Comparison of ENCODE assay signal across 8 cellular contexts in the genomic region with DNA sequence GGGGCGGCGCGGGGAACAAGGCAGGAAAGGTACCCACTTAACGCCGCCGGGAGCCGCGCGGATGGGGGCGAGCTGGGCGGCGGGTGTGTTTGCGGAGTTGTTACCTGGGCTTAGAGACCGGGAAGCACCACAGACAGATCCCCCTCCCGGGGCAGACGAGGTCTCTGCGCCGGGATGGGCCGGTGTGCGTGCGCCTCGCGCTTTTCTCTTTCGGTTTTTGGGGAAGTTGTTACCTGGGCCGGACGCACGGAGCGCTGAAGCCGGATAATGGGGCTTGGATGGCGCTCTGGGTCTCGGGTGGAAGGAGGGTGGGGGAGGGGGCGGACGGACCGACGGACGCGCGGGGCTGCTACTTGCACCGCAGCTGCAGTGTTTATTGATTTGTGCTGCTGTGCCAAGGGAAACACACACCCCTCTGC. TPM values are rescaled to one million over a fixed set of nuclear protein-coding genes. Genes with fewer than 3 reads are reported as not detected.
A peak's percentile ranks its signal among the peaks of the same experiment; 100 is the strongest.
DNase-seq lines count a peak whose midpoint lies in the region; ATAC-seq, FAIRE-seq and TF ChIP-seq lines count a peak whose summit lies in the region.

No MANE protein-coding gene starts in this region.

- peak overlapping the region; percentile 96 for H3K27ac Mint-ChIP-seq in CD8-positive, alpha-beta T cell

- no peaks in the 10 kb centered on the region for H3K27me3 ChIP-seq in CD8-positive, alpha-beta T cell (ENCODE audit: insufficient read depth, low read length)
- H3K27me3 ChIP-seq in Karpas-422 (ENCODE audit: low read length) (no peaks in the 10 kb centered on the region), endothelial cell of umbilical vein (ENCODE audit: control insufficient read depth in 2 of 2, insufficient read depth in 2 of 2, low read length in 2 of 2) (no peaks in the 10 kb centered on the region), muscle layer of duodenum (ENCODE audit: low read depth, low read length) (no peaks in the 10 kb centered on the region), subcutaneous abdominal adipose tissue (ENCODE audit: control insufficient read depth in 5 of 5, insufficient read depth in 4 of 5, low read length in 5 of 5) (no peaks in the 10 kb centered on the region)

- peak overlapping the region; percentile 95 for H3K4me3 ChIP-seq in CD8-positive, alpha-beta T cell (ENCODE audit: low read depth, low read length)
- H3K4me3 ChIP-seq in Karpas-422 (ENCODE audit: low read length) (peak overlapping the region; percentile 94), endothelial cell of umbilical vein (replicated peaks in 1 of 3; ENCODE audit: insufficient read depth in 1 of 3, low read depth in 1 of 3, low read length in 3 of 3) (peak overlapping the region; percentile 88 to 96 (median 94)), muscle layer of duodenum (ENCODE audit: low read depth in 1 of 2, low read length in 2 of 2) (peak overlapping the region; percentile 90 to 96), subcutaneous abdominal adipose tissue (ENCODE audit: low read depth in 1 of 5, low read length in 5 of 5) (peak overlapping the region; percentile 86 to 98 (median 92))

- H2AFZ ChIP-seq in Karpas-422 (ENCODE audit: low read length) (peak overlapping the region; percentile 63; the same call in 1 of the 2 replicates), endothelial cell of umbilical vein (ENCODE audit: low read depth, low read length) (no peak overlapping the region)

- H3K4me2 ChIP-seq in Karpas-422 (ENCODE audit: low read depth, low read length, poor library complexity, severe bottlenecking) (peak overlapping the region; percentile 89), endothelial cell of umbilical vein (ENCODE audit: insufficient read depth, low read length) (peak overlapping the region; percentile 99)

- BruUV-seq in endothelial cell of umbilical vein (replicated peaks; lab: Mats Ljungman, UMichigan) = no TSS peak

- peak overlapping the region; percentile 90 for H3K27ac ChIP-seq in CD8-positive, alpha-beta T cell (ENCODE audit: low read depth, low read length)
- H3K27ac ChIP-seq in Karpas-422 (ENCODE audit: low read length) (peak overlapping the region; percentile 80), endothelial cell of umbilical vein (ENCODE audit: insufficient read depth, low read depth, low read length) (peak overlapping the region; percentile 89), muscle layer of duodenum (ENCODE audit: low read length) (peak overlapping the region; percentile 85), subcutaneous abdominal adipose tissue (ENCODE audit: low read depth, low read length) (peak overlapping the region; percentile 71)

- peak; percentile 2 for ATAC-seq in CD8-positive, alpha-beta T cell
- peak; percentile 25 for ATAC-seq in GM21381 (IDR thresholded peaks at IDR 0.05; ENCODE audit: unreplicated experiment)

- peaks cover 34% of the 10 kb centered on the region for H3K4me1 ChIP-seq in CD8-positive, alpha-beta T cell (ENCODE audit: insufficient read depth, low read length)
- H3K4me1 ChIP-seq in Karpas-422 (ENCODE audit: low read length) (peaks cover 51% of the 10 kb centered on the region), endothelial cell of umbilical vein (ENCODE audit: control insufficient read depth, extremely low read depth, insufficient read depth, low read length) (peaks cover 57% of the 10 kb centered on the region), muscle layer of duodenum (ENCODE audit: control insufficient read depth in 1 of 2, insufficient read depth in 2 of 2, low read length in 2 of 2) (peaks cover 0 to 20% of the 10 kb centered on the region in 2 donors), subcutaneous abdominal adipose tissue (ENCODE audit: control insufficient read depth in 5 of 5, insufficient read depth in 5 of 5, low read length in 5 of 5) (peaks cover 0 to 39% (median 37%) of the 10 kb centered on the region in 5 donors)

- FAIRE-seq in endothelial cell of umbilical vein (lab: Jason Lieb, UNC) = no peak

- no peak for TF ChIP-seq POLR2A in endothelial cell of umbilical vein (IDR thresholded peaks at IDR 0.05; ENCODE audit: low read depth, low read length)

- TF ChIP-seq CTCF in CD8-positive, alpha-beta T cell (IDR thresholded peaks at IDR 0.05) = no peak
- TF ChIP-seq CTCF in endothelial cell of umbilical vein (IDR thresholded peaks at IDR 0.05; ENCODE audit: extremely low read depth in 1 of 2, insufficient read depth in 1 of 2, low read depth in 1 of 2, low read length in 2 of 2) = no peak

- intact Hi-C loops in CD8-positive, alpha-beta T cell (cut with DNase I, micrococcal nuclease) = loop anchor here in 1 of 2 experiments (10.0 kb wide), 1 partner anchor 735 kb away; the partner anchor contains the start of gene KIF5B
- intact Hi-C loops in endothelial cell of umbilical vein (cut with micrococcal nuclease) = loop anchor here (1.0 to 10.0 kb wide), 6 partner anchors 107 to 536 kb away; no protein-coding TSS in a partner anchor

- H3K9me3 Mint-ChIP-seq in CD8-positive, alpha-beta T cell = no peaks in the 10 kb centered on the region

- H3K79me2 ChIP-seq in Karpas-422 (ENCODE audit: low read length) (peaks cover 89% of the 10 kb centered on the region), endothelial cell of umbilical vein (ENCODE audit: control insufficient read depth, insufficient read depth, low read length) (peaks cover 76% of the 10 kb centered on the region)

- H3K9me2 ChIP-seq in Karpas-422 (replicated peaks; ENCODE audit: insufficient read depth, low read length) = no peaks in the 10 kb centered on the region

- no peaks in the 10 kb centered on the region for H3K27me3 Mint-ChIP-seq in CD8-positive, alpha-beta T cell (ENCODE audit: low read depth)

- H3K9ac ChIP-seq in Karpas-422 (ENCODE audit: low read length) = peak overlapping the region; percentile 90
- peak overlapping the region; percentile 97 for H3K9ac ChIP-seq in endothelial cell of umbilical vein (replicated peaks; ENCODE audit: extremely low read depth, insufficient read depth, low read length)
- peak overlapping the region; percentile 44 to 80 (median 62) for H3K9ac ChIP-seq in subcutaneous abdominal adipose tissue (ENCODE audit: low read length in 5 of 5)

- H4K20me1 ChIP-seq in Karpas-422 (ENCODE audit: insufficient read depth, low read depth, low read length) (0 out of 2 replicates have a peak, but pooled peaks cover 3% of the 10 kb centered on the region), endothelial cell of umbilical vein (replicated peaks; ENCODE audit: control insufficient read depth, extremely low read depth, insufficient read depth, low read length) (peaks cover 15% of the 10 kb centered on the region)

- peaks cover 3% of the 10 kb centered on the region for H3K9me1 ChIP-seq in endothelial cell of umbilical vein (replicated peaks; ENCODE audit: control insufficient read depth, extremely low read depth, insufficient read depth, low read length)

- no peaks in the 10 kb centered on the region for H3K36me3 ChIP-seq in CD8-positive, alpha-beta T cell (ENCODE audit: insufficient read depth, low read length)
- H3K36me3 ChIP-seq in Karpas-422 (ENCODE audit: insufficient read depth, low read length) (peaks cover under 1% of the 10 kb centered on the region; the same call in 1 of the 2 replicates), endothelial cell of umbilical vein (ENCODE audit: control insufficient read depth in 2 of 2, extremely low read depth in 1 of 2, insufficient read depth in 2 of 2, low read length in 2 of 2) (no peaks in the 10 kb centered on the region), muscle layer of duodenum (ENCODE audit: control insufficient read depth in 1 of 2, insufficient read depth in 2 of 2, low read length in 2 of 2) (no peaks in the 10 kb centered on the region), subcutaneous abdominal adipose tissue (ENCODE audit: control insufficient read depth in 5 of 5, insufficient read depth in 5 of 5, low read length in 5 of 5) (no peaks in the 10 kb centered on the region)

- CTCF ChIA-PET in CD8-positive, alpha-beta T cell (lab: Charles Lee) = no interaction called here
- CTCF ChIA-PET in endothelial cell of umbilical vein (lab: Charles Lee) = no interaction called here

- peak overlapping the region; percentile 92 for H3K4me3 Mint-ChIP-seq in CD8-positive, alpha-beta T cell

- no peaks in the 10 kb centered on the region for H3K9me3 ChIP-seq in CD8-positive, alpha-beta T cell (ENCODE audit: low read length)
- H3K9me3 ChIP-seq in Karpas-422 (ENCODE audit: low read length) (no peaks in the 10 kb centered on the region), endothelial cell of umbilical vein (replicated peaks; ENCODE audit: control insufficient read depth, insufficient read depth, low read length) (no peaks in the 10 kb centered on the region), muscle layer of duodenum (ENCODE audit: control insufficient read depth in 1 of 2, low read length in 2 of 2) (no peaks in the 10 kb centered on the region), subcutaneous abdominal adipose tissue (ENCODE audit: control insufficient read depth in 5 of 5, low read length in 5 of 5) (no peaks in the 10 kb centered on the region)

- H3K36me3 Mint-ChIP-seq in CD8-positive, alpha-beta T cell = peaks cover 14% of the 10 kb centered on the region

- dilution Hi-C loops in endothelial cell of umbilical vein (cut with MboI; ENCODE audit: extremely low pct_ligation_motif_present, low sequenced_read_pairs) = no loop called here

- peaks cover 48% of the 10 kb centered on the region for H3K4me1 Mint-ChIP-seq in CD8-positive, alpha-beta T cell (ENCODE audit: low read depth)

- DNase-seq in CD8-positive, alpha-beta T cell = peak; percentile 15 to 63 (median 45)
- DNase-seq in Karpas-422 = peak; percentile 88
- DNase-seq in activated CD8-positive, alpha-beta memory T cell treated with anti-CD3 and anti-CD28 coated beads, Interleukin-2, amount 50 U/mL, for 48 hours = peak; percentile 74
- DNase-seq in endothelial cell of umbilical vein (ENCODE audit: low read depth, low spot score) = no peak
- DNase-seq in NCI-H1092 treated with DMSO at 0.1 percent for 48 hours (lab: John Stamatoyannopoulos, UW) = no peak

- POLR2A ChIA-PET in CD8-positive, alpha-beta T cell (lab: Charles Lee) = no interaction called here
- POLR2A ChIA-PET in endothelial cell of umbilical vein (lab: Charles Lee) = no interaction called here

TF ChIP-seq in endothelial cell of umbilical vein, 7 proteins besides CTCF, POLR2A, EP300 and RAD21 (continues in another document):
- no peak for TF ChIP-seq GATA2 (IDR thresholded peaks at IDR 0.05; ENCODE audit: insufficient read depth, insufficient read length, low read depth, low read length)
- TF ChIP-seq FOS (IDR thresholded peaks at IDR 0.05; ENCODE audit: borderline replicate concordance, insufficient read depth, low read length) = no peak

RNA-seq across cellular contexts. Expression of gene ZEB1, which starts 1.2 kb away (rescaled TPM):
- total RNA-seq in CD8-positive, alpha-beta T cell = 100 to 1,000 TPM; 145 to 153 TPM
- total RNA-seq in Karpas-422 (2014; rRNA removed; shearing (Covaris generic); ENCODE audit: low replicate concordance) = 49.5 and 53.9 TPM in 2 replicates
- 117 and 130 TPM in 2 replicates for total RNA-seq in endothelial cell of umbilical vein
- polyA plus RNA-seq in endothelial cell of umbilical vein = 16.2 and 19.8 TPM in 2 replicates
- polyA plus RNA-seq in endothelial cell of umbilical vein (2011; cell fraction: cytosol; rRNA removed) = 25.6 and 27.9 TPM in 2 replicates
- 147 and 165 TPM in 2 replicates for polyA plus RNA-seq in endothelial cell of umbilical vein (2011; cell fraction: nucleus; rRNA removed)
- 70.6 and 77.6 TPM in 2 replicates for polyA plus RNA-seq in endothelial cell of umbilical vein (2012)
- polyA minus RNA-seq in endothelial cell of umbilical vein = 125 and 132 TPM in 2 replicates
- polyA minus RNA-seq in endothelial cell of umbilical vein (2011; cell fraction: cytosol; rRNA and poly(A)+ RNA removed) = 8.4 TPM
- 450 and 456 TPM in 2 replicates for polyA minus RNA-seq in endothelial cell of umbilical vein (2011; cell fraction: nucleus; rRNA and poly(A)+ RNA removed)

Comparison
In these comparisons a context has a peak if more than half of its experiments do, and no peak if none do; other contexts are left out.
1. DNase-seq: peak in CD8-positive, alpha-beta T cell (7 of 7), Karpas-422 (single experiment) and activated CD8-positive, alpha-beta memory T cell treated with anti-CD3 and anti-CD28 coated beads, Interleukin-2, amount 50 U/mL, for 48 hours (single experiment); none in endothelial cell of umbilical vein (single experiment) and NCI-H1092 treated with DMSO at 0.1 percent for 48 hours (single experiment).
2. Peak in every context shown above with its lines, with median percentiles within 50 percentile points of each other: H3K27ac ChIP-seq, H3K4me3 ChIP-seq and H3K9ac ChIP-seq.